In genomic region chr2:171523339-171523931, GRCh38 we compare ENCODE assay signal across 8 cellular contexts. TPM values are rescaled to one million over a fixed set of nuclear protein-coding genes. Genes with fewer than 3 reads are reported as not detected.
DNase-seq lines count a peak whose midpoint lies in the region; ATAC-seq, FAIRE-seq and TF ChIP-seq lines count a peak whose summit lies in the region.

No MANE protein-coding gene starts in this region.

- H3K4me3 ChIP-seq in GM12875 (ENCODE audit: low read depth, low read length): peak overlapping the region; percentile 86
- peak overlapping the region; percentile 28 to 47 for H3K4me3 ChIP-seq in body of pancreas

- 0 to 2% methylated on average over 11 to 31 of the region's 33 CpGs for WGBS in body of pancreas, 2 donors

- peaks cover 0 to 2% of the 10 kb centered on the region in 2 donors for H3K27me3 ChIP-seq in body of pancreas

- peak; percentile 70 for DNase-seq in A172 (ENCODE audit: low spot score)
- DNase-seq in OCI-M1 (lab: John Stamatoyannopoulos, UW): peak; percentile 90
- DNase-seq in body of pancreas: peak; percentile 33 to 61 (median 52)
- peak; percentile 5 to 97 (median 75) for DNase-seq in hypothalamus (lab: John Stamatoyannopoulos, UW)
- peak; percentile 93 for DNase-seq in posterior vena cava (ENCODE audit: low spot score)
- DNase-seq in D721Med (ENCODE audit: insufficient read length, low spot score): no peak

- intact Hi-C loops in body of pancreas (cut with DNase I) (no loop called here), posterior vena cava (cut with DNase I) (no loop called here)

- peaks cover 26% of the 10 kb centered on the region for H3K4me1 ChIP-seq in body of pancreas

- ATAC-seq in HG03045 (IDR thresholded peaks at IDR 0.05; ENCODE audit: unreplicated experiment) (peak; percentile 35), body of pancreas (peak; percentile 55)

- no peak for FAIRE-seq in D721Med (lab: Jason Lieb, UNC)

- H3K9me3 ChIP-seq in body of pancreas: no peaks in the 10 kb centered on the region

- peak overlapping the region in 3 of 4 donors; percentile 31 to 74 (median 45) for H3K27ac ChIP-seq in body of pancreas

- TF ChIP-seq CTCF in GM12875 (IDR thresholded peaks at IDR 0.05; ENCODE audit: borderline replicate concordance, insufficient read depth, low read depth, low read length) (no peak), body of pancreas (IDR thresholded peaks at IDR 0.05) (no peak), D721Med (IDR thresholded peaks at IDR 0.05; ENCODE audit: insufficient read depth, missing control alignments) (no peak)

- peak in 1 of 3 donors; percentile 13 for TF ChIP-seq POLR2A in body of pancreas (IDR thresholded peaks at IDR 0.05)

- no peaks in the 10 kb centered on the region for H3K36me3 ChIP-seq in body of pancreas (replicated peaks in 1 of 2; ENCODE audit: insufficient read depth in 1 of 2, low read depth in 2 of 2)

RNA-seq across cellular contexts. Expression of gene CYBRD1, which starts 1.2 kb away (rescaled TPM):
- 159 and 186 TPM in 2 replicates for total RNA-seq in A172 (2014; rRNA removed; shearing (Covaris generic))
- total RNA-seq in body of pancreas (10 to 100 TPM; 34.6 to 59.7 TPM), posterior vena cava (100 to 1,000 TPM; 212 to 296 TPM)
